In the genomic region with DNA sequence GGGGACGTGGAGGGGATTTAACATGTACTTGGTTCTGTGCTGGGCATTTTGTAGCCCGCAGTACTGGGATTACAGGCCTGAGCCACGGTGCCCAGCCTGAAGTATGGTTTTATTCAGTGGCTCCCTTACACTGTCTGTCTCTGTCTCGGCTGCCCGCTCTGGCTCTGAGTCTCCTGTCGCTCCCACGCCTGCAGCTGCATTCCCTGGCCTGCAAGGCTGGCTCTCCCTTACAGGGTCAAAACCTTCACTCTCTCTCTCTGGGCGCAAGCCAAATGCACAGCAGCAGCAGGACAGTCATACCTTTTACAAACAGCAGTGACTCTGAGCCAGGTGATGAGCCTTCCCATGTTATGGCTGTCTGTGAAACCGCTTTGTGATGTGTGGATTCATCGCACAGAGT, we compare ENCODE assay signal across 20 cellular contexts.
A peak's percentile ranks its signal among the peaks of the same experiment; 100 is the strongest.
DNase-seq lines count a peak whose midpoint lies in the region; ATAC-seq and TF ChIP-seq lines count a peak whose summit lies in the region.
"Had no signal": no experiment of that assay in that cellular context is flagged by ENCODE, and none has a peak within 500 bp of the region (broad histone marks: within the 10 kb centered on the region; RNA-seq: fewer than 3 reads in every experiment).

No MANE protein-coding gene starts in this region.

- H3K4me3 ChIP-seq in suprapubic skin = no peak overlapping the region
- H3K4me3 ChIP-seq in Caco-2 (ENCODE audit: low read depth, low read length) = no peak overlapping the region
- H3K4me3 ChIP-seq: right lobe of liver had no signal

- H3K36me3 Mint-ChIP-seq in chondrocyte (ENCODE audit: low read depth) = no peaks in the 10 kb centered on the region
- H3K36me3 Mint-ChIP-seq in nephron (ENCODE audit: low read depth) = no peaks in the 10 kb centered on the region
- H3K36me3 Mint-ChIP-seq in CD4-positive, alpha-beta T cell (ENCODE audit: low read depth) = no peaks in the 10 kb centered on the region
- H3K36me3 Mint-ChIP-seq in Caco-2 (ENCODE audit: insufficient read depth, unreplicated experiment) = no peaks in the 10 kb centered on the region

- TF ChIP-seq EP300 in suprapubic skin (IDR thresholded peaks at IDR 0.05) = no peak

- POLR2A ChIA-PET in CD4-positive, alpha-beta T cell (lab: Charles Lee) = no interaction called here
- POLR2A ChIA-PET in Caco-2 (lab: Charles Lee) = no interaction called here

- CTCF ChIA-PET in CD4-positive, alpha-beta T cell (lab: Charles Lee) = no interaction called here
- CTCF ChIA-PET in Caco-2 (lab: Charles Lee) = no interaction called here

- H3K9me3 ChIP-seq in suprapubic skin (no peaks in the 10 kb centered on the region), Caco-2 (no peaks in the 10 kb centered on the region)
- peaks cover 5% of the 10 kb centered on the region for H3K9me3 ChIP-seq in CD4-positive, alpha-beta T cell (ENCODE audit: control insufficient read depth, low read length)
- H3K9me3 ChIP-seq: right lobe of liver had no signal

- DNase-seq in chondrocyte (ENCODE audit: low spot score) (peak; percentile 41), left cardiac atrium (peak; percentile 67), suprapubic skin (ENCODE audit: low spot score in 2 of 2) (peak in 1 of 2 donors; percentile 79), Caco-2 (no peak)
- DNase-seq in activated CD4-positive, CD25-positive, alpha-beta regulatory T cell (lab: John Stamatoyannopoulos, UW) = no peak
- DNase-seq in CD4-positive, alpha-beta T cell = no peak
- DNase-seq: activated CD4-positive, alpha-beta memory T cell treated with anti-CD3 and anti-CD28 coated beads, Interleukin-2, amount 10 ng/mL, durations not matched to agents 7 days and 5 days; activated naive CD8-positive, alpha-beta T cell treated with anti-CD3 and anti-CD28 coated beads, Interleukin-2, amount 50 U/mL, for 24 hours; activated T-cell treated with anti-CD3 and anti-CD28 coated beads, Interleukin-2, amount 50 U/mL, for 72 hours; COR-L47; glutamatergic neuron; naive thymus-derived CD4-positive, alpha-beta T cell; NCI-H2081; stimulated activated CD4-positive, alpha-beta T cell treated with anti-CD3 and anti-CD28 coated beads, Interleukin-4, amount 100 ng/mL, for 1 hour; stimulated activated CD8-positive, alpha-beta memory T cell treated with anti-CD3 and anti-CD28 coated beads, Interleukin-4, amount 100 ng/mL, for 48 hours had no signal

- WGBS in suprapubic skin = 79% methylated on average over 10 of the region's 10 CpGs

- H3K4me1 ChIP-seq in suprapubic skin (peaks cover 8% of the 10 kb centered on the region), Caco-2 (no peaks in the 10 kb centered on the region)
- H3K4me1 ChIP-seq: right lobe of liver had no signal

- H3K27ac Mint-ChIP-seq in chondrocyte (ENCODE audit: unreplicated experiment) (no peak overlapping the region), nephron (peak overlapping the region; percentile 53 to 91 (median 91)), Caco-2 (ENCODE audit: unreplicated experiment) (no peak overlapping the region)
- H3K27ac Mint-ChIP-seq in CD4-positive, alpha-beta T cell = no peak overlapping the region
- H3K27ac Mint-ChIP-seq: activated CD4-positive, alpha-beta memory T cell treated with anti-CD3 and anti-CD28 coated beads, Interleukin-2, amount 10 ng/mL, durations not matched to agents 7 days and 5 days; activated naive CD8-positive, alpha-beta T cell treated with anti-CD3 and anti-CD28 coated beads, Interleukin-2, amount 50 U/mL, for 24 hours; activated T-cell treated with anti-CD3 and anti-CD28 coated beads, Interleukin-2, amount 50 U/mL, for 72 hours; naive thymus-derived CD4-positive, alpha-beta T cell had no signal

- intact Hi-C loops in left cardiac atrium (cut with DNase I) = no loop called here
- intact Hi-C loops in CD4-positive, alpha-beta T cell (cut with DNase I, micrococcal nuclease) = no loop called here
- intact Hi-C loops in Caco-2 (cut with micrococcal nuclease; ENCODE audit: unreplicated experiment) = no loop called here

- no peak for TF ChIP-seq CTCF in chondrocyte (IDR thresholded peaks at IDR 0.05)
- TF ChIP-seq CTCF in nephron (IDR thresholded peaks at IDR 0.05; ENCODE audit: unreplicated experiment in 3 of 3) = no peak
- TF ChIP-seq CTCF in suprapubic skin (IDR thresholded peaks at IDR 0.05) = no peak
- TF ChIP-seq CTCF in CD4-positive, alpha-beta T cell (IDR thresholded peaks at IDR 0.05) = no peak
- TF ChIP-seq CTCF in Caco-2 (IDR thresholded peaks at IDR 0.05; ENCODE audit: insufficient read depth in 1 of 2, low read depth in 1 of 2, low read length in 1 of 2, severe bottlenecking in 1 of 2, unreplicated experiment in 1 of 2) = no peak

- peaks cover 2% of the 10 kb centered on the region for H3K27me3 Mint-ChIP-seq in chondrocyte (ENCODE audit: low read depth)
- peaks cover 15% of the 10 kb centered on the region for H3K27me3 Mint-ChIP-seq in nephron (ENCODE audit: low read depth)
- H3K27me3 Mint-ChIP-seq in CD4-positive, alpha-beta T cell = peaks cover 5% of the 10 kb centered on the region
- H3K27me3 Mint-ChIP-seq in Caco-2 (ENCODE audit: insufficient read depth, unreplicated experiment) = no peaks in the 10 kb centered on the region
- H3K27me3 Mint-ChIP-seq: activated naive CD8-positive, alpha-beta T cell treated with anti-CD3 and anti-CD28 coated beads, Interleukin-2, amount 50 U/mL, for 24 hours had no signal

- BruUV-seq in Caco-2 (replicated peaks; lab: Mats Ljungman, UMichigan) = no TSS peak

- H3K27ac ChIP-seq in suprapubic skin = peak overlapping the region; percentile 45
- H3K27ac ChIP-seq in CD4-positive, alpha-beta T cell (ENCODE audit: low read depth, low read length) = no peak overlapping the region
- H3K27ac ChIP-seq: right lobe of liver had no signal

- no peaks in the 10 kb centered on the region for H3K36me3 ChIP-seq in suprapubic skin
- no peaks in the 10 kb centered on the region for H3K36me3 ChIP-seq in Caco-2 (ENCODE audit: control insufficient read depth, insufficient read depth, low read length)
- H3K36me3 ChIP-seq: right lobe of liver had no signal

- H3K27me3 ChIP-seq in suprapubic skin (peaks cover 4% of the 10 kb centered on the region), Caco-2 (replicated peaks; ENCODE audit: control insufficient read depth, insufficient read depth, low read length) (no peaks in the 10 kb centered on the region)
- no peaks in the 10 kb centered on the region for H3K27me3 ChIP-seq in CD4-positive, alpha-beta T cell (ENCODE audit: control insufficient read depth, insufficient read depth, low read length)
- H3K27me3 ChIP-seq: right lobe of liver had no signal

- H3K4me3 Mint-ChIP-seq in chondrocyte (ENCODE audit: unreplicated experiment) (no peak overlapping the region), nephron (peak overlapping the region in 1 of 3 experiments; percentile 9), Caco-2 (ENCODE audit: unreplicated experiment) (no peak overlapping the region)
- no peak overlapping the region for H3K4me3 Mint-ChIP-seq in CD4-positive, alpha-beta T cell
- H3K4me3 Mint-ChIP-seq: activated CD4-positive, alpha-beta memory T cell treated with anti-CD3 and anti-CD28 coated beads, Interleukin-2, amount 10 ng/mL, durations not matched to agents 7 days and 5 days; activated naive CD8-positive, alpha-beta T cell treated with anti-CD3 and anti-CD28 coated beads, Interleukin-2, amount 50 U/mL, for 24 hours; activated T-cell treated with anti-CD3 and anti-CD28 coated beads, Interleukin-2, amount 50 U/mL, for 72 hours; central memory CD8-positive, alpha-beta T cell; naive thymus-derived CD4-positive, alpha-beta T cell had no signal

- ATAC-seq in left cardiac atrium (peak; percentile 66 to 79), GM18907 (IDR thresholded peaks at IDR 0.05; ENCODE audit: unreplicated experiment) (no peak)
- ATAC-seq in CD4-positive, alpha-beta T cell (ENCODE audit: poor library complexity) = no peak
- ATAC-seq: activated naive CD8-positive, alpha-beta T cell treated with anti-CD3 and anti-CD28 coated beads, Interleukin-2, amount 50 U/mL, for 24 hours; activated T-cell treated with anti-CD3 and anti-CD28 coated beads, Interleukin-2, amount 50 U/mL, for 72 hours; naive thymus-derived CD4-positive, alpha-beta T cell; Panc1 had no signal

- no peak for TF ChIP-seq POLR2A in suprapubic skin (IDR thresholded peaks at IDR 0.05)

- H3K4me1 Mint-ChIP-seq in chondrocyte (ENCODE audit: low read depth) = peaks cover 6% of the 10 kb centered on the region
- H3K4me1 Mint-ChIP-seq in nephron = peaks cover 49% of the 10 kb centered on the region
- no peaks in the 10 kb centered on the region for H3K4me1 Mint-ChIP-seq in CD4-positive, alpha-beta T cell (ENCODE audit: low read depth)
- H3K4me1 Mint-ChIP-seq in Caco-2 (ENCODE audit: low read depth, unreplicated experiment) = peaks cover 7% of the 10 kb centered on the region
- H3K4me1 Mint-ChIP-seq: activated CD4-positive, alpha-beta memory T cell treated with anti-CD3 and anti-CD28 coated beads, Interleukin-2, amount 10 ng/mL, durations not matched to agents 7 days and 5 days; activated naive CD8-positive, alpha-beta T cell treated with anti-CD3 and anti-CD28 coated beads, Interleukin-2, amount 50 U/mL, for 24 hours; central memory CD8-positive, alpha-beta T cell; naive thymus-derived CD4-positive, alpha-beta T cell had no signal

- H3K9me3 Mint-ChIP-seq in chondrocyte (ENCODE audit: low read depth) (peaks cover 2% of the 10 kb centered on the region), nephron (peaks cover 10% of the 10 kb centered on the region), Caco-2 (ENCODE audit: unreplicated experiment) (no peaks in the 10 kb centered on the region)
- H3K9me3 Mint-ChIP-seq in CD4-positive, alpha-beta T cell = peaks cover 2% of the 10 kb centered on the region

Comparison
In these comparisons a context has a peak if more than half of its experiments do, and no peak if none do; other contexts are left out.
1. DNase-seq: peak in chondrocyte (single experiment) and left cardiac atrium (single experiment); none in activated CD4-positive, CD25-positive, alpha-beta regulatory T cell (0 of 4), CD4-positive, alpha-beta T cell (0 of 10) and Caco-2 (0 of 2).
2. H3K27ac Mint-ChIP-seq: peak in nephron (3 of 3); none in chondrocyte (single experiment), CD4-positive, alpha-beta T cell (single experiment) and Caco-2 (single experiment).
3. ATAC-seq: peak in left cardiac atrium (2 of 2); none in GM18907 (single experiment) and CD4-positive, alpha-beta T cell (single experiment).